1 cellular context compared by ENCODE assay signal in the genomic region with DNA sequence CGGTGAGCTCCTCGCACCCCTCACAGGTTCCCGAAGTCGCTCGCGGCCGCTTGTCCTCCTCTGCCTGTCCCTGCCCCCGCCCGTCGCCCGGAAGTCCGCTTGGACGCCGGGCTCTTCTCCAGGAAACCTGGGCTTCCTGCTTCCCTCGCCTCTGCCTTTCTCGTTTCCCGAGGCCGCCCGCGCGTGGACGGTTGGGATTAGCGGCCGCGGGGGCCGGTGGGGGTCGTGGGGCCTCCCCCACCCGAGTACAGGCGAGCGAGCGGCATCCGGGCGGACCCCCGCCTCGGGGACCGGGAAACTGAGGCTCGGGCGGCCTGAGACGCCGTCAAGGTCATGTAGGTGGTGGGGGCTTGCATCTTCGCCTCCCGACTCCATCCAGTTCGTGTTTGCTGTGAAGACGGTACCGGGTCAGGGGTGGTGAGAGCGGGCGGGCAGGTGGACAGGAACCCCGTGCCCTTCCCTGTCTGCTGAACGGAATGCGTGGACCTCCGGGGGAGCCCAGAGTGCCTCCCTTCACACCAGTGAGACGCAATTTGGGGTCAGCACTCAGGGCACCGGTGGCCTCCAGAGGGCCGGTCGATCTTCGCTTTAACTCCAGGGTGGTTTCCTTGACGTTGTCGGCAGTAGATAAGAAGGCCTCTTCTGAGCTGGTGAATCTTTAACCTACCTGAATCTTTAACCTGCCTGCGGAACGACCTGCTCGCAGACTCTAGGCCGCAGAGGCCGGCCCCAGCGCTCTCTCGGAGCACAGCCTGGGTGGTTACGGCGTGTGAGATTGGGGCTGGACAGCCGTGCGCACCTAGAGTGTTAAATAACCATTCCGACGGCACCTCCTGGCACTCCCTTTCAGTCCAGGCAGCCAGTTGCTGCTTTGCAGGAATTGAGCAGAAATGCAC.
TF ChIP-seq lines count a peak whose summit lies in the region.

No MANE protein-coding gene starts in this region.

TF ChIP-seq in IMR-90, 13 proteins besides CTCF, POLR2A, EP300 and RAD21 (continued from another document):
- no peak for TF ChIP-seq SMC3 (IDR thresholded peaks at IDR 0.05; ENCODE audit: low read depth, low read length)
- no peak for TF ChIP-seq MAFK (IDR thresholded peaks at IDR 0.05; ENCODE audit: low read depth, low read length)
- no peak for TF ChIP-seq RCOR1 (IDR thresholded peaks at IDR 0.05; ENCODE audit: insufficient replicate concordance, low read length)
- no peak for TF ChIP-seq ELK1 (IDR thresholded peaks at IDR 0.05; ENCODE audit: borderline replicate concordance, low read depth, low read length)
- TF ChIP-seq CHD1 (IDR thresholded peaks at IDR 0.05; ENCODE audit: low read depth, low read length) = peak; percentile 61; the same call in 1 of the 2 replicates
- TF ChIP-seq CEBPB (IDR thresholded peaks at IDR 0.05; ENCODE audit: low read depth, low read length) = no peak
